28 cellular contexts compared by ENCODE assay signal in the genomic region with DNA sequence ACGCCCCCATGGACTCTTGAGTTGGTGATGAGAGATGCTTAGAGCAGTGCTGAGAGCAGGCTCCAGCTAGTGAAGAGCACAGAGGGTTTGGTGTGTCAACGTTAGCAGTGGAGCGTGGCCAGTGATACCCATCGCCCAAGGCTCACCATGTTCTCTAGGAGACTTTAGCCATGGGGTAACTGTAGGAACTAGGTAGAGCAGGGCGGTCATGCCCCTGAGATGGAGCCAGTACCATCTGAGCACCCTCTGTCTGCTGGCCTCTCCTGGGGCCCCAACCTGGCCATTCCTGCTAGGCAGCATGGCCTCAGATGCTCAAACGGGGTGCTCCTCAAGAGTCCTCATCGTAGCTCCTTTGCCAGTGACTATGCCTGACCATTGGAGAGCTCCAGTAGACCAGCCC.
"Had no signal": no experiment of that assay in that cellular context is flagged by ENCODE, and none has a peak within 500 bp of the region (broad histone marks: within the 10 kb centered on the region; RNA-seq: fewer than 3 reads in every experiment).

No MANE protein-coding gene starts in this region.

- H3K27me3 ChIP-seq: neutrophil, pancreas, right lobe of liver, sigmoid colon, suprapubic skin, testis, tibial artery, transverse colon, vagina had no signal

- H3K4me1 ChIP-seq: pancreas, psoas muscle, right lobe of liver, sigmoid colon, suprapubic skin, testis, tibial artery, transverse colon, vagina had no signal

- H3K9me3 ChIP-seq: pancreas, right lobe of liver, sigmoid colon, suprapubic skin, testis, transverse colon, vagina had no signal

- FAIRE-seq: pancreas, small intestine, urothelium cell line had no signal

- H3K27ac ChIP-seq: neutrophil, pancreas, psoas muscle, right lobe of liver, sigmoid colon, suprapubic skin, testis, tibial artery, transverse colon, vagina had no signal

- H3K36me3 ChIP-seq: neutrophil, pancreas, right lobe of liver, sigmoid colon, suprapubic skin, tibial artery, transverse colon, vagina had no signal

- H3K4me3 ChIP-seq: pancreas, psoas muscle, right lobe of liver, sigmoid colon, suprapubic skin, testis, tibial artery, transverse colon, vagina had no signal

- DNase-seq: naive B cell; naive thymus-derived CD8-positive, alpha-beta T cell; nephron progenitor cell; nucleus accumbens; psoas muscle; right cardiac atrium; right lobe of liver; sigmoid colon; small intestine; stimulated activated CD4-positive, alpha-beta T cell treated with anti-CD3 and anti-CD28 coated beads, Interleukin-15, amount 100 ng/mL, for 24 hours; stimulated activated CD4-positive, alpha-beta T cell treated with anti-CD3 and anti-CD28 coated beads, Interleukin-2, amount 100 ng/mL, for 24 hours; stimulated activated CD4-positive, alpha-beta T cell treated with anti-CD3 and anti-CD28 coated beads, Interleukin-2, amount 100 ng/mL, for 48 hours; stimulated activated CD4-positive, alpha-beta T cell treated with anti-CD3 and anti-CD28 coated beads, Interleukin-4, amount 100 ng/mL, for 24 hours; stimulated activated naive CD4-positive, alpha-beta T cell; substantia nigra; testis; transverse colon had no signal

- H3K36me3 Mint-ChIP-seq: naive thymus-derived CD8-positive, alpha-beta T cell; stimulated activated memory B cell treated with anti-CD40 and anti-IgM and Interleukin-4, amounts not matched to agents 10 μg/mL and 1 μg/mL and 100 μg/mL, for 72 hours; type B pancreatic cell had no signal

- H3K27me3 Mint-ChIP-seq: naive B cell; naive thymus-derived CD8-positive, alpha-beta T cell; progenitor cell of endocrine pancreas; stimulated activated memory B cell treated with anti-CD40 and anti-IgM and Interleukin-4, amounts not matched to agents 10 μg/mL and 1 μg/mL and 100 μg/mL, for 72 hours; stimulated activated naive CD8-positive, alpha-beta T cell treated with anti-CD3 and anti-CD28 coated beads, Interleukin-15, Interleukin-2, amounts not matched to agents 100 ng/mL and 50 ng/mL, for 24 hours; type B pancreatic cell had no signal

- H3K4me3 Mint-ChIP-seq: naive B cell; naive thymus-derived CD8-positive, alpha-beta T cell; nephron progenitor cell; neural crest cell; stimulated activated memory B cell treated with anti-CD40 and anti-IgM and Interleukin-4, amounts not matched to agents 10 μg/mL and 1 μg/mL and 100 μg/mL, for 72 hours; stimulated activated naive CD8-positive, alpha-beta T cell treated with anti-CD3 and anti-CD28 coated beads, Interleukin-15, Interleukin-2, amounts not matched to agents 100 ng/mL and 50 ng/mL, for 24 hours; type B pancreatic cell had no signal

- H3K4me1 Mint-ChIP-seq: naive B cell; naive thymus-derived CD8-positive, alpha-beta T cell; nephron progenitor cell; neural crest cell; stimulated activated memory B cell treated with anti-CD40 and anti-IgM and Interleukin-4, amounts not matched to agents 10 μg/mL and 1 μg/mL and 100 μg/mL, for 72 hours had no signal

- ATAC-seq: naive thymus-derived CD8-positive, alpha-beta T cell; pancreas; psoas muscle; stimulated activated memory B cell treated with anti-CD40 and anti-IgM and Interleukin-4, amounts not matched to agents 10 μg/mL and 1 μg/mL and 100 μg/mL, for 72 hours had no signal

- H3K27ac Mint-ChIP-seq: naive thymus-derived CD8-positive, alpha-beta T cell; nephron progenitor cell; progenitor cell of endocrine pancreas; stimulated activated memory B cell treated with anti-CD40 and anti-IgM and Interleukin-4, amounts not matched to agents 10 μg/mL and 1 μg/mL and 100 μg/mL, for 72 hours; stimulated activated naive CD8-positive, alpha-beta T cell treated with anti-CD3 and anti-CD28 coated beads, Interleukin-15, Interleukin-2, amounts not matched to agents 100 ng/mL and 50 ng/mL, for 24 hours; type B pancreatic cell had no signal
